Comparison of ENCODE assay signal across 8 cellular contexts in the genomic region with DNA sequence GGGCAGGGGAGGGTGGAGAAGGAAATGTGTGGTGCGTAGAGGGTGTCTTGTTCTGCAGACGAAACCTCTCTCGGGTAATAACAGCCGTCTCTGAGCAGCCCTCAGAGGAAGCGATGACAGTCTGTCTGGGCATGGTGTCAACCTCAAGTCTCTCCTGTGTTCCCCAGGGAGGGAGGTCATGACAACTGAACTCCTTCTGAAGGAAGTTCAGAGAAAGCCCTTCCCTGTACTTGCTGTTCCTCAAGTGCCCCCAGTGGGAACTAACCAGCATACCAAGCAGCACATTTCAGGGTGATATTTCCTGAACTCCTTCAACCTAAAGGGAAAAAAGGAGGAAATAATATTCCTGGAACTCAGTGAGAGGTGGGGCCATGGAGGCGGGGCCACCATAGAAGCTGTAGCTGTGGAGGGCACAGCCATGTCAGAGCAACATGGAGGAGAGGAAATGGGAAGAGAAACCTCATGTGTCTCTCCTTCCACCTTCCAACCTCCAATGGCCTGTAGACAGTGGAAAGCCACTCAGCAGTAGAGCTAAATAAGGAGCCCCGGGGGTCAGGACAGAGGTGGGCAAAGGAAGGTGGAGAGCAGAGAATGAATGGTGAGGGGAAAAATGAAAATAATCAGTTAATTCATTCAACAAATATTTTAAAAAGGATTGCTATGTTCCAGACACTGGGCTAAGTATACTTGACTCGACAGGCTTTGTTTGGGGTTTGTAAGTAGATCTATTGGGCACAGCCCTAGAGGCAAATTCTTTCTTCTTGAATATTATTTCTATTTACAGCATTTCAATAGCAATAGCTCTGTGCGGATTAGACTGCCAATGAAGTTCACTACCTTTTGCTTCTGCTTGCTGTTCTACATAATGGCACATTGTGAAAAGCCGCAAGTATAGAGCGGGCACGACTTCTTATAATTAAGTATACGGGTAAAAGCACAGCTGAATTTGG.
DNase-seq lines count a peak whose midpoint lies in the region; ATAC-seq and TF ChIP-seq lines count a peak whose summit lies in the region.

No MANE protein-coding gene starts in this region.

- POLR2A ChIA-PET in CD4-positive, alpha-beta T cell (lab: Charles Lee) = interaction anchor here (1.3 kb wide), 1 partner anchor 8 kb away, joined by 8 read pairs; no protein-coding TSS in a partner anchor

- CTCF ChIA-PET in CD4-positive, alpha-beta T cell (lab: Charles Lee) = interaction anchor here (0.7 to 1.5 kb wide), 3 partner anchors 35 to 298 kb away, joined by 3 read pairs; no protein-coding TSS in a partner anchor

- peak; percentile 79 for ATAC-seq in CD4-positive, alpha-beta T cell (ENCODE audit: poor library complexity)
- ATAC-seq in GM21423 (IDR thresholded peaks at IDR 0.05; ENCODE audit: unreplicated experiment) (peak; percentile 99), Right ventricle myocardium superior (ENCODE audit: poor library complexity) (peak; percentile 86)

- H3K9me3 Mint-ChIP-seq in CD4-positive, alpha-beta T cell = peaks cover 5% of the 10 kb centered on the region
- no peaks in the 10 kb centered on the region for H3K9me3 Mint-ChIP-seq in IgD-negative memory B cell

- H3K4me1 Mint-ChIP-seq in CD4-positive, alpha-beta T cell (ENCODE audit: low read depth) = peaks cover 82% of the 10 kb centered on the region
- peaks cover 20 to 28% (median 23%) of the 10 kb centered on the region in 3 donors for H3K4me1 Mint-ChIP-seq in IgD-negative memory B cell

- intact Hi-C loops in CD4-positive, alpha-beta T cell (cut with DNase I, micrococcal nuclease) = loop anchor here (1.0 to 5.0 kb wide), 3 partner anchors 8 to 103 kb away; a partner anchor contains a TSS
- intact Hi-C loops in Right ventricle myocardium superior (cut with DNase I) = no loop called here

- peak overlapping the region; percentile 86 for H3K27ac Mint-ChIP-seq in CD4-positive, alpha-beta T cell
- H3K27ac Mint-ChIP-seq in IgD-negative memory B cell = peak overlapping the region; percentile 19 to 96 (median 65)

- H3K4me3 Mint-ChIP-seq in CD4-positive, alpha-beta T cell = peak overlapping the region; percentile 53
- peak overlapping the region in 2 of 4 donors; percentile 4 to 89 for H3K4me3 Mint-ChIP-seq in IgD-negative memory B cell

- no peak for TF ChIP-seq CTCF in CD4-positive, alpha-beta T cell (IDR thresholded peaks at IDR 0.05)

- DNase-seq in CD4-positive, alpha-beta T cell = peak; percentile 41 to 87 (median 52)
- DNase-seq in activated CD8-positive, alpha-beta memory T cell treated with anti-CD3 and anti-CD28 coated beads for 48 hours (ENCODE audit: low read depth in 2 of 3, low spot score in 2 of 3) = peak in 2 of 3 experiments; percentile 23 to 49
- DNase-seq in Right ventricle myocardium superior = peak; percentile 63
- DNase-seq in stimulated activated CD4-positive, alpha-beta T cell treated with anti-CD3 and anti-CD28 coated beads, TNF-alpha, amount 100 ng/mL, for 48 hours (ENCODE audit: low read depth in 3 of 3) = peak; percentile 20 to 30 (median 27)
- DNase-seq in NCI-H1694 (lab: John Stamatoyannopoulos, UW) = no peak
- no peak for DNase-seq in NCI-H2029 treated with DMSO at 0.1 percent for 48 hours (lab: John Stamatoyannopoulos, UW)

- H3K27ac ChIP-seq in CD4-positive, alpha-beta T cell (ENCODE audit: low read depth, low read length) = peak overlapping the region; percentile 71

- no peaks in the 10 kb centered on the region for H3K9me3 ChIP-seq in CD4-positive, alpha-beta T cell (ENCODE audit: control insufficient read depth, low read length)

- H3K36me3 Mint-ChIP-seq in CD4-positive, alpha-beta T cell (ENCODE audit: low read depth) = peaks cover 9% of the 10 kb centered on the region
- peaks cover 4% of the 10 kb centered on the region for H3K36me3 Mint-ChIP-seq in IgD-negative memory B cell

- no peaks in the 10 kb centered on the region for H3K27me3 Mint-ChIP-seq in CD4-positive, alpha-beta T cell
- no peaks in the 10 kb centered on the region for H3K27me3 Mint-ChIP-seq in IgD-negative memory B cell

- no peaks in the 10 kb centered on the region for H3K27me3 ChIP-seq in CD4-positive, alpha-beta T cell (ENCODE audit: control insufficient read depth, insufficient read depth, low read length)

Comparison
In these comparisons a context has a peak if more than half of its experiments do, and no peak if none do; other contexts are left out.
1. DNase-seq: peak in CD4-positive, alpha-beta T cell (10 of 10), activated CD8-positive, alpha-beta memory T cell treated with anti-CD3 and anti-CD28 coated beads for 48 hours (2 of 3), Right ventricle myocardium superior (single experiment) and stimulated activated CD4-positive, alpha-beta T cell treated with anti-CD3 and anti-CD28 coated beads, TNF-alpha, amount 100 ng/mL, for 48 hours (3 of 3); none in NCI-H1694 (single experiment) and NCI-H2029 treated with DMSO at 0.1 percent for 48 hours (single experiment).
2. Peak in every context shown above with its lines, with median percentiles within 50 percentile points of each other: ATAC-seq.